ENCODE assay signal across 13 cellular contexts in genomic region chr3:140859592-140860336, GRCh38.
DNase-seq lines count a peak whose midpoint lies in the region; ATAC-seq, FAIRE-seq and TF ChIP-seq lines count a peak whose summit lies in the region.
"Had no signal": no experiment of that assay in that cellular context is flagged by ENCODE, and none has a peak within 500 bp of the region (broad histone marks: within the 10 kb centered on the region; RNA-seq: fewer than 3 reads in every experiment).

No MANE protein-coding gene starts in this region.

- H3K4me1 ChIP-seq in KMS-11 (ENCODE audit: low read depth, poor library complexity, severe bottlenecking) (peaks cover 34% of the 10 kb centered on the region), foreskin keratinocyte (peaks cover 5% of the 10 kb centered on the region), thyroid gland (no peaks in the 10 kb centered on the region)
- H3K4me1 ChIP-seq: pancreas had no signal

- H3K9ac ChIP-seq in KMS-11, result peak overlapping the region; percentile 25; the same call in 1 of the 2 replicates

- ATAC-seq in foreskin keratinocyte, result peak; percentile 65
- ATAC-seq in GM18502 (IDR thresholded peaks at IDR 0.05; ENCODE audit: poor library complexity, unreplicated experiment), result no peak
- ATAC-seq: activated CD8-positive, alpha-beta T cell treated with anti-CD3 and anti-CD28 coated beads, Interleukin-2, amount 10 ng/mL, durations not matched to agents 7 days and 5 days; esophagus mucosa; pancreas; Right ventricle myocardium inferior had no signal

- intact Hi-C loops in thyroid gland (cut with DNase I), result no loop called here

- H3K36me3 ChIP-seq in KMS-11 (ENCODE audit: insufficient read depth) (no peaks in the 10 kb centered on the region), thyroid gland (no peaks in the 10 kb centered on the region)
- H3K36me3 ChIP-seq: pancreas had no signal

- DNase-seq in GM12892 (ENCODE audit: insufficient read length), result no peak
- peak; percentile 91 for DNase-seq in NCI-H748 (lab: John Stamatoyannopoulos, UW; ENCODE audit: unreplicated experiment)
- peak; percentile 49 to 82 for DNase-seq in foreskin keratinocyte
- no peak for DNase-seq in thyroid gland
- DNase-seq in HuH-7.5 (ENCODE audit: low spot score), result no peak
- no peak for DNase-seq in cortex of kidney (lab: John Stamatoyannopoulos, UW)
- DNase-seq: activated CD8-positive, alpha-beta T cell treated with anti-CD3 and anti-CD28 coated beads, Interleukin-2, amount 10 ng/mL, durations not matched to agents 7 days and 5 days; pancreas had no signal

- H3K4me2 ChIP-seq in KMS-11, result peak overlapping the region; percentile 43

- H3K27ac ChIP-seq in KMS-11 (peak overlapping the region; percentile 74), foreskin keratinocyte (no peak overlapping the region), thyroid gland (no peak overlapping the region)
- H3K27ac ChIP-seq: pancreas had no signal

- no peaks in the 10 kb centered on the region for H3K79me2 ChIP-seq in KMS-11 (ENCODE audit: insufficient read depth, low read depth)

- peak; percentile 62 for FAIRE-seq in GM12892 (lab: Jason Lieb, UNC)
- FAIRE-seq: G401.6, pancreas had no signal

- WGBS in thyroid gland, 2 donors, result 74% methylated on average over 5 of the region's 5 CpGs

- H3K4me3 ChIP-seq in KMS-11 (IDR thresholded peaks at IDR 0.05; ENCODE audit: insufficient read depth, low read depth, low read length) (no peak overlapping the region), thyroid gland (replicated peaks in 1 of 3) (no peak overlapping the region)
- H3K4me3 ChIP-seq: pancreas had no signal

- peak overlapping the region; percentile 23; the same call in 1 of the 2 replicates for H2AFZ ChIP-seq in KMS-11 (ENCODE audit: low read depth)

- no peaks in the 10 kb centered on the region for H3K9me3 ChIP-seq in thyroid gland
- H3K9me3 ChIP-seq: pancreas had no signal

- no peaks in the 10 kb centered on the region for H4K20me1 ChIP-seq in KMS-11 (ENCODE audit: insufficient read depth)

- no peak for TF ChIP-seq POLR2A in GM12892 (IDR thresholded peaks at IDR 0.05; ENCODE audit: low read depth, low read length)
- TF ChIP-seq POLR2A in thyroid gland (IDR thresholded peaks at IDR 0.05), result no peak

- TF ChIP-seq CTCF in KMS-11 (conservative IDR thresholded peaks at IDR 0.05; ENCODE audit: low read depth, low read length) (no peak), foreskin keratinocyte (conservative IDR thresholded peaks at IDR 0.05) (no peak), thyroid gland (IDR thresholded peaks at IDR 0.05) (no peak)

- H3K27me3 ChIP-seq in KMS-11 (ENCODE audit: insufficient read depth, low read depth) (no peaks in the 10 kb centered on the region), foreskin keratinocyte (no peaks in the 10 kb centered on the region), thyroid gland (no peaks in the 10 kb centered on the region)
- H3K27me3 ChIP-seq: pancreas had no signal

Comparison
In these comparisons a context has a peak if more than half of its experiments do, and no peak if none do; other contexts are left out.
1. DNase-seq: peak in NCI-H748 (single experiment) and foreskin keratinocyte (2 of 2); none in GM12892 (single experiment), thyroid gland (0 of 2), HuH-7.5 (single experiment) and cortex of kidney (single experiment).